19 cellular contexts compared by ENCODE assay signal in the genomic region with DNA sequence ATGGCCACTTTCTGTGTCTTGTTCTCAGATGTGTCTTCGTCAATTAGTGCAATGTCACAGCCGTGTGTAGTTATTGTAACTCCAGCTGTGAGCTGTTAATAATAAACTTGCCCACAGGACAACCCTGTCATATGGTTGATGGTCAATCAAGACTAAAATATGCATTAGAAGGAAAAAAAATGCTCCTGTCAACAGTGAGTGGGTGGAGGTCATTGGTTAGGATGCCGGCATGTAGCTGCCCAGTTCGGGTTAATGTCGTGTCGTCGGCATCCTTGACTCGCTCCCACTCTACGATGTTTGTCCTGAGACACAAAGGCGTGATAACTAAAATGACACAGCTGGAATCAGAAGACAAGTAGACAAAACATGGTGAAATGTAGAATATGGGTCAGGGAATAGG.
DNase-seq lines count a peak whose midpoint lies in the region; ATAC-seq and TF ChIP-seq lines count a peak whose summit lies in the region.
"Had no signal": no experiment of that assay in that cellular context is flagged by ENCODE, and none has a peak within 500 bp of the region (broad histone marks: within the 10 kb centered on the region; RNA-seq: fewer than 3 reads in every experiment).

No MANE protein-coding gene starts in this region.

- no peak for TF ChIP-seq EP300 in sigmoid colon (IDR thresholded peaks at IDR 0.05)

- H3K27me3 ChIP-seq in heart right ventricle (no peaks in the 10 kb centered on the region), sigmoid colon (no peaks in the 10 kb centered on the region), vagina (no peaks in the 10 kb centered on the region)
- H3K27me3 ChIP-seq: tibial nerve had no signal

- no peak overlapping the region for H3K4me3 ChIP-seq in heart right ventricle
- no peak overlapping the region for H3K4me3 ChIP-seq in sigmoid colon
- H3K4me3 ChIP-seq in vagina, result no peak overlapping the region
- H3K4me3 ChIP-seq: tibial nerve had no signal

- intact Hi-C loops in heart right ventricle (cut with DNase I), result loop anchor here in 1 of 10 donors (5.0 kb wide), 1 partner anchor 49 kb away; no protein-coding TSS in a partner anchor
- intact Hi-C loops in Right ventricle myocardium superior (cut with DNase I), result no loop called here
- intact Hi-C loops in sigmoid colon (cut with DNase I), result no loop called here
- intact Hi-C loops in vagina (cut with DNase I), result no loop called here

- H3K4me1 ChIP-seq in heart right ventricle (peaks cover 0 to 33% (median 16%) of the 10 kb centered on the region in 9 donors), sigmoid colon (peaks cover 0 to 34% (median 25%) of the 10 kb centered on the region in 4 donors), vagina (peaks cover 46% of the 10 kb centered on the region)

- H3K9me3 ChIP-seq in heart right ventricle, result no peaks in the 10 kb centered on the region
- H3K9me3 ChIP-seq in sigmoid colon, result no peaks in the 10 kb centered on the region
- H3K9me3 ChIP-seq in vagina, result no peaks in the 10 kb centered on the region
- H3K9me3 ChIP-seq: neutrophil, tibial nerve had no signal

- 65 to 68% methylated on average over 10 of the region's 10 CpGs for WGBS in heart right ventricle, 2 donors
- 71 to 74% methylated on average over 10 of the region's 10 CpGs for WGBS in sigmoid colon, 2 donors

- H3K36me3 ChIP-seq in heart right ventricle (no peaks in the 10 kb centered on the region), sigmoid colon (no peaks in the 10 kb centered on the region), vagina (no peaks in the 10 kb centered on the region)
- H3K36me3 ChIP-seq: neutrophil, tibial nerve had no signal

- TF ChIP-seq POLR2A in sigmoid colon (IDR thresholded peaks at IDR 0.05), result no peak
- TF ChIP-seq POLR2A in vagina (IDR thresholded peaks at IDR 0.05), result no peak

- H3K27ac ChIP-seq in heart right ventricle (peak overlapping the region in 9 of 10 donors; percentile 3 to 76 (median 68)), sigmoid colon (peak overlapping the region in 3 of 4 donors; percentile 55 to 74 (median 70)), vagina (peak overlapping the region; percentile 52)
- H3K27ac ChIP-seq: neutrophil had no signal

- ATAC-seq in heart right ventricle (peak in 3 of 8 donors; percentile 6 to 46 (median 8)), Right ventricle myocardium superior (ENCODE audit: poor library complexity) (no peak)
- ATAC-seq: activated naive CD8-positive, alpha-beta T cell treated with anti-CD3 and anti-CD28 coated beads, Interleukin-2, amount 50 U/mL, for 24 hours had no signal

- no peak for DNase-seq in heart right ventricle
- no peak for DNase-seq in Right ventricle myocardium superior
- peak; percentile 79 for DNase-seq in left kidney (ENCODE audit: low read depth, low spot score)
- DNase-seq in sigmoid colon, result no peak
- no peak for DNase-seq in vagina (ENCODE audit: extremely low spot score in 2 of 2)
- no peak for DNase-seq in activated CD4-positive, alpha-beta T cell treated with anti-CD3 and anti-CD28 coated beads for 1 hour
- DNase-seq in NCI-H2196 treated with DMSO at 0.1 percent for 48 hours (lab: John Stamatoyannopoulos, UW; ENCODE audit: unreplicated experiment), result no peak
- no peak for DNase-seq in cerebellar nuclear complex (lab: John Stamatoyannopoulos, UW)
- DNase-seq: 8988T; activated CD8-positive, alpha-beta memory T cell treated with anti-CD3 and anti-CD28 coated beads, Interleukin-2, amount 50 U/mL, for 48 hours; activated naive CD8-positive, alpha-beta T cell treated with anti-CD3 and anti-CD28 coated beads, Interleukin-2, amount 50 U/mL, for 24 hours; effector CD4-positive, alpha-beta T cell; H7; KBM-7; NCI-H1694 treated with DMSO at 0.1 percent for 48 hours; NCI-H2227 treated with DMSO at 0.1 percent for 48 hours; SIG-M5 had no signal

- TF ChIP-seq CTCF in heart right ventricle (IDR thresholded peaks at IDR 0.05) (no peak), sigmoid colon (IDR thresholded peaks at IDR 0.05) (no peak), vagina (IDR thresholded peaks at IDR 0.05) (no peak)
